ENCODE assay signal across 18 cellular contexts in genomic region chr17:77755410-77755963, GRCh38.
DNase-seq lines count a peak whose midpoint lies in the region; ATAC-seq and TF ChIP-seq lines count a peak whose summit lies in the region.
"Had no signal": no experiment of that assay in that cellular context is flagged by ENCODE, and none has a peak within 500 bp of the region (broad histone marks: within the 10 kb centered on the region; RNA-seq: fewer than 3 reads in every experiment).

No MANE protein-coding gene starts in this region.

- peaks cover 1% of the 10 kb centered on the region for H3F3A ChIP-seq in neural progenitor cell (ENCODE audit: low read depth)

- H3K4me2 ChIP-seq in neural progenitor cell, result no peak overlapping the region

- no peak overlapping the region for H3K27ac Mint-ChIP-seq in neural progenitor cell

- H4K20me1 ChIP-seq in neural progenitor cell (ENCODE audit: low read depth), result no peaks in the 10 kb centered on the region

- H3K4me3 ChIP-seq in WERI-Rb-1 (ENCODE audit: low read depth, low read length) (no peak overlapping the region), neural progenitor cell (no peak overlapping the region), A673 (ENCODE audit: low read depth, low read length, poor library complexity, severe bottlenecking) (no peak overlapping the region)

- H3K79me2 ChIP-seq in neural progenitor cell (ENCODE audit: low read depth), result no peaks in the 10 kb centered on the region

- no peak overlapping the region for H3K9ac ChIP-seq in neural progenitor cell

- CTCF ChIA-PET in A673 (lab: Charles Lee), result no interaction called here

- no peaks in the 10 kb centered on the region for H3K27me3 ChIP-seq in WERI-Rb-1 (ENCODE audit: insufficient read depth, low read depth, severe bottlenecking)
- no peaks in the 10 kb centered on the region for H3K27me3 ChIP-seq in neural progenitor cell
- H3K27me3 ChIP-seq in A673 (replicated peaks; ENCODE audit: insufficient read depth, low read depth, low read length, poor library complexity), result no peaks in the 10 kb centered on the region
- H3K27me3 ChIP-seq: BE2C had no signal

- no TSS peak for BruUV-seq in A673 (replicated peaks; lab: Mats Ljungman, UMichigan)

- peaks cover 13% of the 10 kb centered on the region for H3K4me1 Mint-ChIP-seq in neural progenitor cell

- H3K36me3 ChIP-seq in WERI-Rb-1, result no peaks in the 10 kb centered on the region
- H3K36me3 ChIP-seq in neural progenitor cell, result no peaks in the 10 kb centered on the region
- no peaks in the 10 kb centered on the region for H3K36me3 ChIP-seq in A673 (ENCODE audit: insufficient read depth, low read length, poor library complexity, severe bottlenecking)
- H3K36me3 ChIP-seq: BE2C had no signal

- TF ChIP-seq CTCF in WERI-Rb-1 (IDR thresholded peaks at IDR 0.05; ENCODE audit: low read depth, low read length) (no peak), neural progenitor cell (IDR thresholded peaks at IDR 0.05) (no peak), A673 (conservative IDR thresholded peaks at IDR 0.05; ENCODE audit: low read depth, low read length) (no peak)

- H3K9me3 Mint-ChIP-seq in neural progenitor cell, result peaks cover 11% of the 10 kb centered on the region

- H3K36me3 Mint-ChIP-seq in neural progenitor cell, result no peaks in the 10 kb centered on the region

- no peaks in the 10 kb centered on the region for H3K27me3 Mint-ChIP-seq in neural progenitor cell (ENCODE audit: insufficient read depth, low read depth)

- DNase-seq in EL (peak; percentile 11), LHCN-M2 (ENCODE audit: low read depth) (peak; percentile 10), WERI-Rb-1 (peak; percentile 3), neural progenitor cell (ENCODE audit: low spot score) (no peak), NCI-H774 (lab: John Stamatoyannopoulos, UW) (no peak), A673 (ENCODE audit: low spot score) (no peak)
- DNase-seq: BE2C, MV-4-11, NCI-H1105, NCI-H1436 treated with DMSO at 0.1 percent for 48 hours, NCI-H187 treated with DMSO at 0.1 percent for 48 hours, NCI-H2171 treated with DMSO at 0.1 percent for 48 hours, NCI-H345, NCI-H510A treated with DMSO at 0.1 percent for 48 hours, NCI-H748 treated with DMSO at 0.1 percent for 48 hours, SHP77 had no signal

- H3K4me1 ChIP-seq in neural progenitor cell, result peaks cover 10% of the 10 kb centered on the region
- H3K4me1 ChIP-seq in A673 (ENCODE audit: insufficient read depth, low read length, poor library complexity, severe bottlenecking), result no peaks in the 10 kb centered on the region
- H3K4me1 ChIP-seq: BE2C had no signal

- no peak for ATAC-seq in GM19455 (IDR thresholded peaks at IDR 0.05; ENCODE audit: unreplicated experiment)
- ATAC-seq in HG03565 (IDR thresholded peaks at IDR 0.05; ENCODE audit: unreplicated experiment), result no peak

- peak overlapping the region; percentile 57 for H3K4me3 Mint-ChIP-seq in neural progenitor cell

- H3K9me3 ChIP-seq in WERI-Rb-1 (ENCODE audit: severe bottlenecking) (peaks cover 6% of the 10 kb centered on the region), neural progenitor cell (ENCODE audit: low read depth) (no peaks in the 10 kb centered on the region), A673 (ENCODE audit: low read depth, low read length, poor library complexity, severe bottlenecking) (no peaks in the 10 kb centered on the region)
- H3K9me3 ChIP-seq: BE2C had no signal

- no peak overlapping the region for H2AFZ ChIP-seq in neural progenitor cell (replicated peaks)

- POLR2A ChIA-PET in A673 (lab: Charles Lee; ENCODE audit: low non-redundant PET), result no interaction called here

- intact Hi-C loops in A673 (cut with micrococcal nuclease; ENCODE audit: unreplicated experiment), result no loop called here

- H3K27ac ChIP-seq in WERI-Rb-1 (no peak overlapping the region), neural progenitor cell (no peak overlapping the region), A673 (ENCODE audit: low read depth, low read length, poor library complexity, severe bottlenecking) (no peak overlapping the region)

Comparison
In these comparisons a context has a peak if more than half of its experiments do, and no peak if none do; other contexts are left out.
1. DNase-seq: peak in EL (single experiment), LHCN-M2 (single experiment) and WERI-Rb-1 (single experiment); none in neural progenitor cell (single experiment), NCI-H774 (single experiment) and A673 (single experiment).